14 cellular contexts compared by ENCODE assay signal in the genomic region with DNA sequence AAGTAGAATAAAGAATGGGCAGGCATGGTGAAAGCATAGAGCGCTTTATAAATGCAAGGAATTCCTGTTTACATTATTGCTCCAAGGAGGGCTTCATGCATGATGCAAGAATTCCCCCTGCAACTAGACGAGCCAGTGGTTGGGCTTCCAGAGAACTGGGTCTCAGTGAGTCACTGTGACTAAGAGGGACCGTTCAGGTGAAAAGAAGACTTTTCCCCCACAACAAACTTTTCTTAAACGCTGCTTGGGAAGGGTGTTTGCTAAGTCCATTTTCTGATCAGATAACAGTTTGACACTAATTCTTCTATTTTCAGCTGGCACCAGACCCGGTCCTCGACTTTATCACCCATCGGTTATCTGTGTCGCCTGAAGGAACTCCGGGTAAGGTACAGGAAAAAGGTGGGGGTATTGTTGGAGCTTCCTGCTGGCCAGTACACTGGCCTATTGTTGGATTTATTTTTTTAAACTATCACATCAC. TPM values are rescaled to one million over a fixed set of nuclear protein-coding genes. Genes with fewer than 3 reads are reported as not detected.
DNase-seq lines count a peak whose midpoint lies in the region; ATAC-seq and TF ChIP-seq lines count a peak whose summit lies in the region.
"Had no signal": no experiment of that assay in that cellular context is flagged by ENCODE, and none has a peak within 500 bp of the region (broad histone marks: within the 10 kb centered on the region; RNA-seq: fewer than 3 reads in every experiment).

No MANE protein-coding gene starts in this region.

- H3K4me3 ChIP-seq in body of pancreas = no peak overlapping the region
- no peak overlapping the region for H3K4me3 ChIP-seq in hepatocyte
- H3K4me3 ChIP-seq in gastrocnemius medialis = no peak overlapping the region

- TF ChIP-seq CTCF in body of pancreas (IDR thresholded peaks at IDR 0.05) = no peak
- no peak for TF ChIP-seq CTCF in hepatocyte (IDR thresholded peaks at IDR 0.05; ENCODE audit: poor library complexity)
- TF ChIP-seq CTCF in gastrocnemius medialis (IDR thresholded peaks at IDR 0.05 in 4 of 5, conservative IDR thresholded peaks at IDR 0.05 in 1 of 5) = no peak

- no peak for TF ChIP-seq POLR2A in body of pancreas (IDR thresholded peaks at IDR 0.05)
- TF ChIP-seq POLR2A in gastrocnemius medialis (IDR thresholded peaks at IDR 0.05) = no peak
- no peak for TF ChIP-seq POLR2A in erythroblast (IDR thresholded peaks at IDR 0.05; ENCODE audit: low read length)

- H3K4me2 ChIP-seq in hepatocyte = peak overlapping the region; percentile 20

- intact Hi-C loops in body of pancreas (cut with DNase I) = no loop called here
- intact Hi-C loops in gastrocnemius medialis (cut with DNase I; ENCODE audit: low total_unique reads) = no loop called here

- peak overlapping the region in 2 of 4 donors; percentile 4 to 50 for H3K27ac ChIP-seq in body of pancreas
- H3K27ac ChIP-seq in hepatocyte = no peak overlapping the region
- H3K27ac ChIP-seq in gastrocnemius medialis = peak overlapping the region; percentile 9 to 73 (median 68)
- H3K27ac ChIP-seq: HL-60 had no signal

- no peaks in the 10 kb centered on the region for H4K20me1 ChIP-seq in hepatocyte (ENCODE audit: insufficient read depth, poor library complexity, severe bottlenecking)

- in situ Hi-C loops in gastrocnemius medialis (cut with MboI; ENCODE audit: low sequenced_read_pairs in 4 of 4) = no loop called here

- no peaks in the 10 kb centered on the region for H3K79me2 ChIP-seq in hepatocyte

- DNase-seq in HCEC 1CT (peak; percentile 23), body of pancreas (no peak), hepatocyte (ENCODE audit: low spot score) (no peak), gastrocnemius medialis (no peak), HPDE6-E6E7 (ENCODE audit: extremely low spot score) (no peak), erythroblast (lab: John Stamatoyannopoulos, UW) (no peak), NCI-H1930 (lab: John Stamatoyannopoulos, UW) (no peak)
- DNase-seq: NCI-H1092, NCI-H526 had no signal

- H3K9me3 ChIP-seq in body of pancreas (no peaks in the 10 kb centered on the region), hepatocyte (ENCODE audit: low read depth) (no peaks in the 10 kb centered on the region), gastrocnemius medialis (no peaks in the 10 kb centered on the region)

- no peaks in the 10 kb centered on the region for H3K9me2 ChIP-seq in hepatocyte (replicated peaks; ENCODE audit: insufficient read depth)

- H3K4me1 ChIP-seq in body of pancreas = no peaks in the 10 kb centered on the region
- no peaks in the 10 kb centered on the region for H3K4me1 ChIP-seq in hepatocyte (ENCODE audit: insufficient read depth)
- H3K4me1 ChIP-seq in gastrocnemius medialis = no peaks in the 10 kb centered on the region

- no peaks in the 10 kb centered on the region for H3K36me3 ChIP-seq in body of pancreas (replicated peaks in 1 of 2; ENCODE audit: insufficient read depth in 1 of 2, low read depth in 2 of 2)
- no peaks in the 10 kb centered on the region for H3K36me3 ChIP-seq in hepatocyte (replicated peaks; ENCODE audit: insufficient read depth, low read depth)
- no peaks in the 10 kb centered on the region for H3K36me3 ChIP-seq in gastrocnemius medialis

- 21% methylated on average over 9 of the region's 9 CpGs for WGBS in body of pancreas, 2 donors
- 34% methylated on average over 9 of the region's 9 CpGs for WGBS in hepatocyte (ENCODE audit: low lambda C conversion rate, missing lambda C conversion rate)

- ATAC-seq in body of pancreas (peak; percentile 42), gastrocnemius medialis (peak; percentile 61 to 80), GM21423 (IDR thresholded peaks at IDR 0.05; ENCODE audit: unreplicated experiment) (no peak)

- no peaks in the 10 kb centered on the region for H3K27me3 ChIP-seq in body of pancreas
- no peaks in the 10 kb centered on the region for H3K27me3 ChIP-seq in hepatocyte
- no peaks in the 10 kb centered on the region for H3K27me3 ChIP-seq in gastrocnemius medialis

- H2AFZ ChIP-seq in hepatocyte = no peak overlapping the region

RNA-seq across cellular contexts. Expression of a gene that starts 40.1 kb away (rescaled TPM):
- total RNA-seq in body of pancreas = 10 to 100 TPM; 14.8 to 16.5 TPM
- 14.1 and 20.3 TPM in 2 replicates for total RNA-seq in hepatocyte
- polyA plus RNA-seq in hepatocyte = 5.9 and 8.7 TPM in 2 replicates
- total RNA-seq in gastrocnemius medialis = 10 to 100 TPM in 3 of 4 donors, 1 to 10 TPM in 1; 7.0 to 26.4 (median 18.1) TPM
- total RNA-seq: activated T-helper 2 cell treated with anti-CD3 and anti-CD28 coated beads, Interferon-gamma antibody, Interleukin-2, Interleukin-4, amounts not matched to agents 10 μg/mL and 5 μg/mL and 100 μg/mL, durations not matched to agents 14 hours and 24 hours and 36 hours; G401; myocyte had no signal
